Comparison of ENCODE assay signal across 12 cellular contexts in genomic region chrX:68699960-68700746, GRCh38. TPM values are rescaled to one million over a fixed set of nuclear protein-coding genes. Genes with fewer than 3 reads are reported as not detected.
DNase-seq lines count a peak whose midpoint lies in the region; ATAC-seq and TF ChIP-seq lines count a peak whose summit lies in the region.
"Had no signal": no experiment of that assay in that cellular context is flagged by ENCODE, and none has a peak within 500 bp of the region (broad histone marks: within the 10 kb centered on the region; RNA-seq: fewer than 3 reads in every experiment).

No MANE protein-coding gene starts in this region.

- no peak overlapping the region for H3K9ac ChIP-seq in PC-3 (ENCODE audit: low read length)

- BruUV-seq in PC-3 (replicated peaks; lab: Mats Ljungman, UMichigan): no TSS peak

- WGBS in mesodermal cell (ENCODE audit: insufficient coverage in 2 of 2), 2 experiments: 89% methylated on average over 3 of the region's 7 CpGs; no CpG with 5 or more reads in 1 of the 2 experiments
- WGBS in prostate gland: 75% methylated on average over 7 of the region's 7 CpGs

- H3K9me2 ChIP-seq in PC-3 (replicated peaks; ENCODE audit: low read length): no peaks in the 10 kb centered on the region

- no peak overlapping the region for H2AFZ ChIP-seq in PC-3 (ENCODE audit: low read length)

- H4K20me1 ChIP-seq in PC-3 (ENCODE audit: low read length): no peaks in the 10 kb centered on the region

- intact Hi-C loops in prostate gland (cut with DNase I) (no loop called here), PC-3 (cut with micrococcal nuclease) (no loop called here)

- H3K4me3 ChIP-seq in mesodermal cell (ENCODE audit: extremely low read depth, insufficient read depth, low read length, poor library complexity, severe bottlenecking) (no peak overlapping the region), prostate gland (no peak overlapping the region), PC-3 (ENCODE audit: low read length) (no peak overlapping the region)
- H3K4me3 ChIP-seq: tibial artery had no signal

- POLR2A ChIA-PET in PC-3 (lab: Charles Lee; ENCODE audit: unreplicated experiment): no interaction called here

- DNase-seq in EL (peak; percentile 78), NOMO-1 treated with DMSO at 0.1 percent for 48 hours (lab: John Stamatoyannopoulos, UW; ENCODE audit: unreplicated experiment) (peak; percentile 50), dermis microvascular lymphatic vessel endothelial cell (ENCODE audit: low read depth in 2 of 2) (peak; percentile 55 to 72), prostate gland (ENCODE audit: low spot score) (no peak), omental fat pad (ENCODE audit: low spot score) (no peak), PC-3 (no peak)
- no peak for DNase-seq in effector CD4-positive, alpha-beta T cell
- DNase-seq: activated naive CD4-positive, alpha-beta T cell treated with anti-CD3 and anti-CD28 coated beads for 36 hours; NCI-H1048; occipital lobe had no signal

- TF ChIP-seq CTCF in prostate gland (IDR thresholded peaks at IDR 0.05): no peak
- no peak for TF ChIP-seq CTCF in omental fat pad (IDR thresholded peaks at IDR 0.05)
- TF ChIP-seq CTCF in PC-3 (conservative IDR thresholded peaks at IDR 0.05; ENCODE audit: low read depth, low read length): no peak

- peak overlapping the region; percentile 5 for H3K27ac ChIP-seq in mesodermal cell (ENCODE audit: low read depth, low read length, severe bottlenecking)
- no peak overlapping the region for H3K27ac ChIP-seq in prostate gland
- H3K27ac ChIP-seq in PC-3 (ENCODE audit: low read length): no peak overlapping the region
- H3K27ac ChIP-seq: tibial artery had no signal

- no peaks in the 10 kb centered on the region for H3K9me3 ChIP-seq in mesodermal cell (ENCODE audit: control insufficient read depth, low read length)
- no peaks in the 10 kb centered on the region for H3K9me3 ChIP-seq in prostate gland
- no peaks in the 10 kb centered on the region for H3K9me3 ChIP-seq in PC-3 (ENCODE audit: low read length)
- H3K9me3 ChIP-seq: tibial artery had no signal

- CTCF ChIA-PET in PC-3 (lab: Charles Lee): no interaction called here

- TF ChIP-seq POLR2A in prostate gland (IDR thresholded peaks at IDR 0.05): no peak

- H3K4me1 ChIP-seq in mesodermal cell (ENCODE audit: control insufficient read depth, insufficient read depth, low read length, poor library complexity, severe bottlenecking) (peaks cover 27% of the 10 kb centered on the region), prostate gland (replicated peaks) (no peaks in the 10 kb centered on the region), PC-3 (ENCODE audit: insufficient read depth, low read length) (no peaks in the 10 kb centered on the region)
- H3K4me1 ChIP-seq: tibial artery had no signal

- no peaks in the 10 kb centered on the region for H3K27me3 ChIP-seq in prostate gland (replicated peaks; ENCODE audit: insufficient read depth)
- H3K27me3 ChIP-seq in PC-3 (ENCODE audit: low read length): no peaks in the 10 kb centered on the region
- H3K27me3 ChIP-seq: tibial artery had no signal

- no peak for ATAC-seq in omental fat pad (ENCODE audit: low FRiP score)
- no peak for ATAC-seq in PC-3

- H3K79me2 ChIP-seq in PC-3 (ENCODE audit: low read length): no peaks in the 10 kb centered on the region

- no peak overlapping the region for H3K4me2 ChIP-seq in PC-3 (ENCODE audit: low read length)

- no peaks in the 10 kb centered on the region for H3F3A ChIP-seq in PC-3 (ENCODE audit: low read length, unreplicated experiment)

- H3K36me3 ChIP-seq in mesodermal cell (ENCODE audit: control insufficient read depth, insufficient read depth, low read length): no peaks in the 10 kb centered on the region
- H3K36me3 ChIP-seq in prostate gland: no peaks in the 10 kb centered on the region
- H3K36me3 ChIP-seq in PC-3 (ENCODE audit: low read depth, low read length): no peaks in the 10 kb centered on the region
- H3K36me3 ChIP-seq: tibial artery had no signal

RNA-seq across cellular contexts. Expression of gene STARD8, which starts 52.7 kb away (rescaled TPM):
- total RNA-seq in dermis microvascular lymphatic vessel endothelial cell (20.0 and 44.5 TPM in 2 replicates), prostate gland (10 to 100 TPM in 1 of 2 donors, 1 to 10 TPM in 1; 5.6 to 14.3 TPM), omental fat pad (10 to 100 TPM; 14.2 to 40.2 (median 24.2) TPM), PC-3 (2014; rRNA removed) (0.69 and 0.91 TPM in 2 replicates)
- polyA plus RNA-seq in mesodermal cell (2013, experiment 1 of 2): 14.4 TPM
- polyA plus RNA-seq in mesodermal cell (2013, experiment 2 of 2): 9.2 TPM

Comparison
In these comparisons a context has a peak if more than half of its experiments do, and no peak if none do; other contexts are left out.
1. DNase-seq: peak in EL (single experiment), NOMO-1 treated with DMSO at 0.1 percent for 48 hours (single experiment) and dermis microvascular lymphatic vessel endothelial cell (2 of 2); none in prostate gland (single experiment), omental fat pad (single experiment), PC-3 (single experiment) and effector CD4-positive, alpha-beta T cell (single experiment).